Comparison of ENCODE assay signal across 24 cellular contexts in the genomic region with DNA sequence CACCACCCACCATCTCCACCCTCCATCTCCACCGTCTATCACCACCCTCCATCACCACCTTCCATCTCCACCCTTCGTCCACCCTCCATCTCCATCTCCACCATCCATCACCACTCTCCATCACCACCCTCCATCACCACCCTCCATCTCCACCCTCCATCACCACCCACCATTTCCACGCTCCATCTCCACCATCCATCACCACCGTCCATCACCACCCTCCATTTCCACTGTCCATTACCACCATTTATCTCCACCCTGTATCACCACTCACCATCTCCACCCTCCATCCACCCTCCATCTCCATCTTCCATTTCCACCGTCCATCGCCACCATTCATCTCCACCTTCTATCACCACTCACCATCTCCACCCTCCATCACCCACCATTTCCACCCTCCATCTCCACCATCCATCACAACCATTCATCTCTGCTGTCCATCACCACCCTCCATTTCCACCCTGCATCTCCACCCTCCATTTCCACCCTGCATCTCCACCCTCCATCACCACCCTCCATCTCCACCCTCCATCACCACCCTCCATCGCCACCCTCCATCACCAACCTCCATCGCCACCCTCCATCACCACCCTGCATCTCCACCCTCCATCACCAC. TPM values are rescaled to one million over a fixed set of nuclear protein-coding genes. Genes with fewer than 3 reads are reported as not detected.
A peak's percentile ranks its signal among the peaks of the same experiment; 100 is the strongest.
DNase-seq lines count a peak whose midpoint lies in the region; ATAC-seq, FAIRE-seq and TF ChIP-seq lines count a peak whose summit lies in the region.
"Had no signal": no experiment of that assay in that cellular context is flagged by ENCODE, and none has a peak within 500 bp of the region (broad histone marks: within the 10 kb centered on the region; RNA-seq: fewer than 3 reads in every experiment).

No MANE protein-coding gene starts in this region.

- intact Hi-C loops in kidney (cut with DNase I), result no loop called here
- intact Hi-C loops in sciatic nerve (cut with DNase I), result no loop called here
- intact Hi-C loops in uterus (cut with DNase I; ENCODE audit: low total_unique reads), result no loop called here

- no peak overlapping the region for H3K9ac ChIP-seq in kidney (ENCODE audit: low read length in 2 of 2)

- no peaks in the 10 kb centered on the region for H3K27me3 ChIP-seq in uterus

- FAIRE-seq in kidney (lab: Jason Lieb, UNC), result no peak
- FAIRE-seq: A549, GM12892, GM18507, HepG2 had no signal

- no peak overlapping the region for H3K4me3 ChIP-seq in kidney (ENCODE audit: low read length in 2 of 2)
- H3K4me3 ChIP-seq in uterus, result no peak overlapping the region
- H3K4me3 ChIP-seq: A549 had no signal

- H3K27ac ChIP-seq in kidney (ENCODE audit: low read depth in 2 of 2, low read length in 2 of 2), result no peak overlapping the region
- no peak overlapping the region for H3K27ac ChIP-seq in uterus
- H3K27ac ChIP-seq: 22Rv1, A549, C4-2B, HL-60 had no signal

- TF ChIP-seq POLR2A in uterus (IDR thresholded peaks at IDR 0.05), result no peak

- no peak for ATAC-seq in sciatic nerve
- ATAC-seq: A549, HepG2 had no signal

- peaks cover 3 to 4% of the 10 kb centered on the region in 2 donors for H3K4me1 ChIP-seq in kidney (ENCODE audit: control insufficient read depth in 1 of 2, insufficient read depth in 1 of 2, low read depth in 1 of 2, low read length in 2 of 2)
- H3K4me1 ChIP-seq in uterus, result no peaks in the 10 kb centered on the region

- H3K36me3 ChIP-seq in kidney (ENCODE audit: control insufficient read depth in 1 of 2, insufficient read depth in 2 of 2, low read length in 2 of 2) (no peaks in the 10 kb centered on the region), uterus (no peaks in the 10 kb centered on the region)

- TF ChIP-seq CTCF in kidney (IDR thresholded peaks at IDR 0.05; ENCODE audit: borderline replicate concordance, extremely low read depth, insufficient read depth), result no peak
- no peak for TF ChIP-seq CTCF in uterus (IDR thresholded peaks at IDR 0.05)

- peak; percentile 17 for DNase-seq in activated effector memory CD4-positive, alpha-beta T cell treated with anti-CD3 and anti-CD28 coated beads, Interleukin-2, amount 50 U/mL, for 16 hours
- DNase-seq in activated effector memory CD4-positive, alpha-beta T cell treated with Interleukin-2 at 50 U/mL for 16 hours, result no peak
- DNase-seq in kidney (peak; percentile 6), sciatic nerve (ENCODE audit: low spot score) (peak; percentile 14), uterus (peak; percentile 1 to 5), UCSD-AML1 (lab: John Stamatoyannopoulos, UW; ENCODE audit: unreplicated experiment) (no peak), HUDEP-2 (lab: John Stamatoyannopoulos, UW; ENCODE audit: unreplicated experiment in 76 of 76) (no peak)
- DNase-seq in activated CD4-positive, CD25-positive, alpha-beta regulatory T cell treated with anti-CD3 and anti-CD28 coated beads, Interleukin-2, amount 50 U/mL, for 72 hours, result no peak
- DNase-seq: AML-193; Caco-2; CD4-positive, alpha-beta T cell; DMS153; DMS79; GDM1; GOT3; H9 had no signal

- H3K9me3 ChIP-seq in kidney (ENCODE audit: control insufficient read depth in 1 of 2, low read length in 2 of 2), result no peaks in the 10 kb centered on the region
- no peaks in the 10 kb centered on the region for H3K9me3 ChIP-seq in uterus
- H3K9me3 ChIP-seq: Caco-2 had no signal

RNA-seq across cellular contexts. Expression of gene CEP170B, which starts 6.1 kb away (rescaled TPM):
- total RNA-seq in kidney (42.4 TPM), sciatic nerve (15.3 TPM), uterus (10 to 100 TPM in 1 of 4 donors, 1 to 10 TPM in 3; 1.2 to 28.8 (median 8.3) TPM)
- polyA plus RNA-seq in kidney (ENCODE audit: insufficient read depth, low read depth, low replicate concordance), result 8.1 TPM
- polyA plus RNA-seq: IgD-negative memory B cell had no signal

RNA-seq across cellular contexts. Expression of gene ZBTB42, which starts 58.0 kb away (rescaled TPM):
- total RNA-seq in kidney (10.0 TPM), sciatic nerve (3.6 TPM), uterus (1 to 10 TPM in 3 of 4 donors, under 1 TPM in 1; under 0.01 to 8.4 (median 3.9) TPM)
- polyA plus RNA-seq in kidney (ENCODE audit: insufficient read depth, low read depth, low replicate concordance), result 3.9 TPM

Comparison
In these comparisons a context has a peak if more than half of its experiments do, and no peak if none do; other contexts are left out.
1. DNase-seq: peak in activated effector memory CD4-positive, alpha-beta T cell treated with anti-CD3 and anti-CD28 coated beads, Interleukin-2, amount 50 U/mL, for 16 hours (single experiment), kidney (single experiment), sciatic nerve (single experiment) and uterus (2 of 2); none in activated effector memory CD4-positive, alpha-beta T cell treated with Interleukin-2 at 50 U/mL for 16 hours (single experiment), activated CD4-positive, CD25-positive, alpha-beta regulatory T cell treated with anti-CD3 and anti-CD28 coated beads, Interleukin-2, amount 50 U/mL, for 72 hours (single experiment), UCSD-AML1 (single experiment) and HUDEP-2 (0 of 76).